8 cellular contexts compared by ENCODE assay signal in the genomic region with DNA sequence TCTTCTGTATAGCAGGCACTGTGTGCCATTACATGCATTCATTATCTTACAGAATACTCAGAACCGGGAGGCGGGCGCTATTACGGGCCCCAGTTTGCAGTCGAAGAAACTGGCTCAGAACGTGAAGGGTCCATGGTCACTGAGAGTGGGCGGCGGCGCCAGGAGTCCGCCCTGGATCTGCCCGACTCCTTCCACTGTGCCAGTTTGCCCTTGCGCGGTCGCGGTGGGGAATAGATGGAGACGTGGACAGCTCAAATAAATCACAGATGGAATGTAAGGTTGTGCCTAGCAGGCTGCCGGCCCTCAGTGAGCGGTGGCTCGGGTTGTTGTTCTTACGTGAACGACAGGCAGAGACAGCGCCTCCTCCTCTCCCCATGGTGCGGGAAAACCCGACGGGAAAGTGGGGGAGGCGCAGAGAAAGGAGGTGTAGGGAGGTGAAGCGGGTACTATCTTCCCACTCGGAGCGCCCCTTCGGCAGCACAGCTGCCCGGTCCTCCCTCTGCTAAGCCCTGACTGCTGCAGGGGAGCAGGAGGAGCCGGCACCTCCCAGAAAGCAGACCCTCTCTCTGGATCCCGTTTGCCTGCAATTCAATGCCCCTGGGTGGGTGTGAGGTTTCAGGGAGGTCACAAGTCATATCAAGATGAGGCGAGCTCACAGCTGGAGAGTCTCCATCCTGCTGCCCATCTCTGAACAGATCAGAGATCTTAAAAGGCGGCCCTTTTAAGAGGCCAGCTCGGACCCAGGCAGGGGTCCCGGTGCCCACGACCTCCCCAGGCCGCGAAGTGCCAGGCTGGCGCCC. TPM values are rescaled to one million over a fixed set of nuclear protein-coding genes. Genes with fewer than 3 reads are reported as not detected.
DNase-seq lines count a peak whose midpoint lies in the region; ATAC-seq and TF ChIP-seq lines count a peak whose summit lies in the region.

No MANE protein-coding gene starts in this region.

- CTCF ChIA-PET in activated CD8-positive, alpha-beta T cell treated with anti-CD3 and anti-CD28 coated beads, Interleukin-2, amount 10 ng/mL, durations not matched to agents 7 days and 5 days (lab: Charles Lee), result interaction anchor here (0.9 to 12.0 kb wide), 44 partner anchors 10 to 238 kb away, joined by 3 to 191 read pairs (median 7); a partner anchor contains a TSS

- H3F3A ChIP-seq in neural progenitor cell (ENCODE audit: low read depth), result peaks cover 40% of the 10 kb centered on the region

- H3K4me1 ChIP-seq in neural progenitor cell, result peaks cover 15% of the 10 kb centered on the region

- H3K27me3 Mint-ChIP-seq in activated CD8-positive, alpha-beta T cell treated with anti-CD3 and anti-CD28 coated beads, Interleukin-2, amount 10 ng/mL, durations not matched to agents 7 days and 5 days (ENCODE audit: low read depth), result peaks cover 27% of the 10 kb centered on the region
- peaks cover 23% of the 10 kb centered on the region for H3K27me3 Mint-ChIP-seq in neural progenitor cell (ENCODE audit: insufficient read depth, low read depth)

- H3K27ac Mint-ChIP-seq in activated CD8-positive, alpha-beta T cell treated with anti-CD3 and anti-CD28 coated beads, Interleukin-2, amount 10 ng/mL, durations not matched to agents 7 days and 5 days, result no peak overlapping the region
- peak overlapping the region; percentile 46 for H3K27ac Mint-ChIP-seq in neural progenitor cell

- no peaks in the 10 kb centered on the region for H4K20me1 ChIP-seq in neural progenitor cell (ENCODE audit: low read depth)

- no peaks in the 10 kb centered on the region for H3K9me3 Mint-ChIP-seq in activated CD8-positive, alpha-beta T cell treated with anti-CD3 and anti-CD28 coated beads, Interleukin-2, amount 10 ng/mL, durations not matched to agents 7 days and 5 days (ENCODE audit: insufficient read depth)
- no peaks in the 10 kb centered on the region for H3K9me3 Mint-ChIP-seq in neural progenitor cell

- H3K4me3 Mint-ChIP-seq in activated CD8-positive, alpha-beta T cell treated with anti-CD3 and anti-CD28 coated beads, Interleukin-2, amount 10 ng/mL, durations not matched to agents 7 days and 5 days, result peak overlapping the region; percentile 74
- peak overlapping the region; percentile 81 for H3K4me3 Mint-ChIP-seq in neural progenitor cell

- H3K36me3 Mint-ChIP-seq in activated CD8-positive, alpha-beta T cell treated with anti-CD3 and anti-CD28 coated beads, Interleukin-2, amount 10 ng/mL, durations not matched to agents 7 days and 5 days (ENCODE audit: low read depth), result no peaks in the 10 kb centered on the region
- no peaks in the 10 kb centered on the region for H3K36me3 Mint-ChIP-seq in neural progenitor cell

- peak overlapping the region; percentile 71 for H2AFZ ChIP-seq in neural progenitor cell (replicated peaks)

- H3K79me2 ChIP-seq in neural progenitor cell (ENCODE audit: low read depth), result no peaks in the 10 kb centered on the region

- H3K4me1 Mint-ChIP-seq in activated CD8-positive, alpha-beta T cell treated with anti-CD3 and anti-CD28 coated beads, Interleukin-2, amount 10 ng/mL, durations not matched to agents 7 days and 5 days (ENCODE audit: low read depth), result peaks cover 52% of the 10 kb centered on the region
- H3K4me1 Mint-ChIP-seq in neural progenitor cell, result peaks cover 37% of the 10 kb centered on the region

- H3K4me3 ChIP-seq in fibroblast of pulmonary artery (replicated peaks; ENCODE audit: low read depth, low read length) (peak overlapping the region; percentile 42), neural progenitor cell (peak overlapping the region; percentile 56)

- no peaks in the 10 kb centered on the region for H3K36me3 ChIP-seq in neural progenitor cell

- peaks cover 57% of the 10 kb centered on the region for H3K27me3 ChIP-seq in neural progenitor cell

- TF ChIP-seq EP300 in Ishikawa (IDR thresholded peaks at IDR 0.05; ENCODE audit: borderline replicate concordance), result no peak

- peak; percentile 14 for ATAC-seq in activated CD8-positive, alpha-beta T cell treated with anti-CD3 and anti-CD28 coated beads, Interleukin-2, amount 10 ng/mL, durations not matched to agents 7 days and 5 days
- ATAC-seq in GM21515 (IDR thresholded peaks at IDR 0.05; ENCODE audit: unreplicated experiment), result no peak

- H3K9ac ChIP-seq in neural progenitor cell, result no peak overlapping the region

- no peaks in the 10 kb centered on the region for H3K9me3 ChIP-seq in neural progenitor cell (ENCODE audit: low read depth)

- H3K27ac ChIP-seq in neural progenitor cell, result no peak overlapping the region

- peak; percentile 13 for DNase-seq in COLO829 (ENCODE audit: low spot score)
- peak; percentile 33 for DNase-seq in activated CD8-positive, alpha-beta T cell treated with anti-CD3 and anti-CD28 coated beads, Interleukin-2, amount 10 ng/mL, durations not matched to agents 7 days and 5 days
- DNase-seq in fibroblast of pulmonary artery (ENCODE audit: low read depth), result no peak
- peak; percentile 58 for DNase-seq in neural progenitor cell (ENCODE audit: low spot score)
- no peak for DNase-seq in NOMO-1 treated with DMSO at 0.1 percent for 48 hours (lab: John Stamatoyannopoulos, UW; ENCODE audit: unreplicated experiment)
- DNase-seq in NCI-H1048 (lab: John Stamatoyannopoulos, UW), result no peak

- POLR2A ChIA-PET in activated CD8-positive, alpha-beta T cell treated with anti-CD3 and anti-CD28 coated beads, Interleukin-2, amount 10 ng/mL, durations not matched to agents 7 days and 5 days (lab: Charles Lee), result interaction anchor here (0.5 to 2.2 kb wide), 10 partner anchors 14 to 163 kb away, joined by 3 to 11 read pairs (median 4); a partner anchor contains a TSS

- TF ChIP-seq RAD21 in Ishikawa (IDR thresholded peaks at IDR 0.05; ENCODE audit: low read depth), result no peak

- TF ChIP-seq CTCF in fibroblast of pulmonary artery (IDR thresholded peaks at IDR 0.05; ENCODE audit: low read length, missing control alignments) (no peak), neural progenitor cell (IDR thresholded peaks at IDR 0.05) (no peak)

- peak overlapping the region; percentile 90 for H3K4me2 ChIP-seq in neural progenitor cell

TF ChIP-seq in Ishikawa, 13 proteins besides CTCF, POLR2A, EP300 and RAD21:
- TF ChIP-seq ZBTB7A (IDR thresholded peaks at IDR 0.05; ENCODE audit: low read depth), result peak; percentile 87; the same call in 1 of the 2 replicates
- no peak for TF ChIP-seq TCF12 (IDR thresholded peaks at IDR 0.05; ENCODE audit: low read depth)
- TF ChIP-seq, protein P1, sequence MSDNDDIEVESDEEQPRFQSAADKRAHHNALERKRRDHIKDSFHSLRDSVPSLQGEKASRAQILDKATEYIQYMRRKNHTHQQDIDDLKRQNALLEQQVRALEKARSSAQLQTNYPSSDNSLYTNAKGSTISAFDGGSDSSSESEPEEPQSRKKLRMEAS (IDR thresholded peaks at IDR 0.05), result peak; percentile 26; the same call in 1 of the 2 replicates
- TF ChIP-seq TEAD4 (IDR thresholded peaks at IDR 0.05), result peak; percentile 22; the same call in 1 of the 2 replicates
- TF ChIP-seq YY1 (IDR thresholded peaks at IDR 0.05; ENCODE audit: low read depth), result 0 out of 2 replicates have a peak, but pooled peaks have one; percentile 18

RNA-seq across cellular contexts. Expression of a gene that starts 1.1 kb away (rescaled TPM):
- total RNA-seq in activated CD8-positive, alpha-beta T cell treated with anti-CD3 and anti-CD28 coated beads, Interleukin-2, amount 10 ng/mL, durations not matched to agents 7 days and 5 days, result 1 to 10 TPM; 2.4 to 2.5 TPM
- total RNA-seq in neural progenitor cell (ENCODE audit: low replicate concordance), result 3.7 and 14.8 TPM in 2 replicates

RNA-seq across cellular contexts. Expression of a gene that starts 57.5 kb away (rescaled TPM):
- total RNA-seq in activated CD8-positive, alpha-beta T cell treated with anti-CD3 and anti-CD28 coated beads, Interleukin-2, amount 10 ng/mL, durations not matched to agents 7 days and 5 days, result 100 to 1,000 TPM; 106 to 107 TPM
- total RNA-seq in neural progenitor cell (ENCODE audit: low replicate concordance), result 9.4 and 11.7 TPM in 2 replicates

RNA-seq across cellular contexts. Expression of a gene that starts 58.0 kb away (rescaled TPM):
- 10 to 100 TPM; 28.9 to 29.8 TPM for total RNA-seq in activated CD8-positive, alpha-beta T cell treated with anti-CD3 and anti-CD28 coated beads, Interleukin-2, amount 10 ng/mL, durations not matched to agents 7 days and 5 days
- 26.9 and 38.0 TPM in 2 replicates for total RNA-seq in neural progenitor cell (ENCODE audit: low replicate concordance)

Comparison
In these comparisons a context has a peak if more than half of its experiments do, and no peak if none do; other contexts are left out.
1. DNase-seq: peak in COLO829 (single experiment), activated CD8-positive, alpha-beta T cell treated with anti-CD3 and anti-CD28 coated beads, Interleukin-2, amount 10 ng/mL, durations not matched to agents 7 days and 5 days (single experiment) and neural progenitor cell (single experiment); none in fibroblast of pulmonary artery (single experiment), NOMO-1 treated with DMSO at 0.1 percent for 48 hours (single experiment) and NCI-H1048 (single experiment).